1 cellular context compared by ENCODE assay signal in the genomic region with DNA sequence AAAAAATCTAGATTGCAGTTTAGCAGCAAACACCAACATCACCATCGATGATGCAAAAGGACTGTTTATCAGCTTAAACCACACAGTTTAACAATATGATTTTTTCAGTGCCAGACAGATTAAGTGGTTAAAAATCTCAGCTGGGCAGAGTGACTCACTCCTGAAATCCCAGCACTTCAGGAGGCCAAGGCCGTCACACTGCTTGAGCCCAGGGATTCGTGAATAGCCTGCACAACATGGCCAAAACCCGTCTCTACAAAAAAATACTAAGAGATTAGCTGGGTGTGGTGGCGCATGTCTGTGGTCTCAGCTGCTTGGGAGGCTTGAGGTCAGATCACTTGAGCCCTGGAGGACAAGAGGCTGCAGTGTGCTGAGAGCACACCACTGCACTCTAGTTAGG.
TF ChIP-seq lines count a peak whose summit lies in the region.

No MANE protein-coding gene starts in this region.

TF ChIP-seq in GM23338, 12 proteins besides CTCF, POLR2A, EP300 and RAD21 (continued from another document):
- TF ChIP-seq, protein P1, sequence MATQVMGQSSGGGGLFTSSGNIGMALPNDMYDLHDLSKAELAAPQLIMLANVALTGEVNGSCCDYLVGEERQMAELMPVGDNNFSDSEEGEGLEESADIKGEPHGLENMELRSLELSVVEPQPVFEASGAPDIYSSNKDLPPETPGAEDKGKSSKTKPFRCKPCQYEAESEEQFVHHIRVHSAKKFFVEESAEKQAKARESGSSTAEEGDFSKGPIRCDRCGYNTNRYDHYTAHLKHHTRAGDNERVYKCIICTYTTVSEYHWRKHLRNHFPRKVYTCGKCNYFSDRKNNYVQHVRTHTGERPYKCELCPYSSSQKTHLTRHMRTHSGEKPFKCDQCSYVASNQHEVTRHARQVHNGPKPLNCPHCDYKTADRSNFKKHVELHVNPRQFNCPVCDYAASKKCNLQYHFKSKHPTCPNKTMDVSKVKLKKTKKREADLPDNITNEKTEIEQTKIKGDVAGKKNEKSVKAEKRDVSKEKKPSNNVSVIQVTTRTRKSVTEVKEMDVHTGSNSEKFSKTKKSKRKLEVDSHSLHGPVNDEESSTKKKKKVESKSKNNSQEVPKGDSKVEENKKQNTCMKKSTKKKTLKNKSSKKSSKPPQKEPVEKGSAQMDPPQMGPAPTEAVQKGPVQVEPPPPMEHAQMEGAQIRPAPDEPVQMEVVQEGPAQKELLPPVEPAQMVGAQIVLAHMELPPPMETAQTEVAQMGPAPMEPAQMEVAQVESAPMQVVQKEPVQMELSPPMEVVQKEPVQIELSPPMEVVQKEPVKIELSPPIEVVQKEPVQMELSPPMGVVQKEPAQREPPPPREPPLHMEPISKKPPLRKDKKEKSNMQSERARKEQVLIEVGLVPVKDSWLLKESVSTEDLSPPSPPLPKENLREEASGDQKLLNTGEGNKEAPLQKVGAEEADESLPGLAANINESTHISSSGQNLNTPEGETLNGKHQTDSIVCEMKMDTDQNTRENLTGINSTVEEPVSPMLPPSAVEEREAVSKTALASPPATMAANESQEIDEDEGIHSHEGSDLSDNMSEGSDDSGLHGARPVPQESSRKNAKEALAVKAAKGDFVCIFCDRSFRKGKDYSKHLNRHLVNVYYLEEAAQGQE (IDR thresholded peaks at IDR 0.05; ENCODE audit: unreplicated experiment), result no peak
- TF ChIP-seq CREB1 (CRISPR knock-in tag; IDR thresholded peaks at IDR 0.05; ENCODE audit: low read depth), result no peak
- no peak for TF ChIP-seq STAT1 (IDR thresholded peaks at IDR 0.05; ENCODE audit: unreplicated experiment)
- TF ChIP-seq, protein P2, sequence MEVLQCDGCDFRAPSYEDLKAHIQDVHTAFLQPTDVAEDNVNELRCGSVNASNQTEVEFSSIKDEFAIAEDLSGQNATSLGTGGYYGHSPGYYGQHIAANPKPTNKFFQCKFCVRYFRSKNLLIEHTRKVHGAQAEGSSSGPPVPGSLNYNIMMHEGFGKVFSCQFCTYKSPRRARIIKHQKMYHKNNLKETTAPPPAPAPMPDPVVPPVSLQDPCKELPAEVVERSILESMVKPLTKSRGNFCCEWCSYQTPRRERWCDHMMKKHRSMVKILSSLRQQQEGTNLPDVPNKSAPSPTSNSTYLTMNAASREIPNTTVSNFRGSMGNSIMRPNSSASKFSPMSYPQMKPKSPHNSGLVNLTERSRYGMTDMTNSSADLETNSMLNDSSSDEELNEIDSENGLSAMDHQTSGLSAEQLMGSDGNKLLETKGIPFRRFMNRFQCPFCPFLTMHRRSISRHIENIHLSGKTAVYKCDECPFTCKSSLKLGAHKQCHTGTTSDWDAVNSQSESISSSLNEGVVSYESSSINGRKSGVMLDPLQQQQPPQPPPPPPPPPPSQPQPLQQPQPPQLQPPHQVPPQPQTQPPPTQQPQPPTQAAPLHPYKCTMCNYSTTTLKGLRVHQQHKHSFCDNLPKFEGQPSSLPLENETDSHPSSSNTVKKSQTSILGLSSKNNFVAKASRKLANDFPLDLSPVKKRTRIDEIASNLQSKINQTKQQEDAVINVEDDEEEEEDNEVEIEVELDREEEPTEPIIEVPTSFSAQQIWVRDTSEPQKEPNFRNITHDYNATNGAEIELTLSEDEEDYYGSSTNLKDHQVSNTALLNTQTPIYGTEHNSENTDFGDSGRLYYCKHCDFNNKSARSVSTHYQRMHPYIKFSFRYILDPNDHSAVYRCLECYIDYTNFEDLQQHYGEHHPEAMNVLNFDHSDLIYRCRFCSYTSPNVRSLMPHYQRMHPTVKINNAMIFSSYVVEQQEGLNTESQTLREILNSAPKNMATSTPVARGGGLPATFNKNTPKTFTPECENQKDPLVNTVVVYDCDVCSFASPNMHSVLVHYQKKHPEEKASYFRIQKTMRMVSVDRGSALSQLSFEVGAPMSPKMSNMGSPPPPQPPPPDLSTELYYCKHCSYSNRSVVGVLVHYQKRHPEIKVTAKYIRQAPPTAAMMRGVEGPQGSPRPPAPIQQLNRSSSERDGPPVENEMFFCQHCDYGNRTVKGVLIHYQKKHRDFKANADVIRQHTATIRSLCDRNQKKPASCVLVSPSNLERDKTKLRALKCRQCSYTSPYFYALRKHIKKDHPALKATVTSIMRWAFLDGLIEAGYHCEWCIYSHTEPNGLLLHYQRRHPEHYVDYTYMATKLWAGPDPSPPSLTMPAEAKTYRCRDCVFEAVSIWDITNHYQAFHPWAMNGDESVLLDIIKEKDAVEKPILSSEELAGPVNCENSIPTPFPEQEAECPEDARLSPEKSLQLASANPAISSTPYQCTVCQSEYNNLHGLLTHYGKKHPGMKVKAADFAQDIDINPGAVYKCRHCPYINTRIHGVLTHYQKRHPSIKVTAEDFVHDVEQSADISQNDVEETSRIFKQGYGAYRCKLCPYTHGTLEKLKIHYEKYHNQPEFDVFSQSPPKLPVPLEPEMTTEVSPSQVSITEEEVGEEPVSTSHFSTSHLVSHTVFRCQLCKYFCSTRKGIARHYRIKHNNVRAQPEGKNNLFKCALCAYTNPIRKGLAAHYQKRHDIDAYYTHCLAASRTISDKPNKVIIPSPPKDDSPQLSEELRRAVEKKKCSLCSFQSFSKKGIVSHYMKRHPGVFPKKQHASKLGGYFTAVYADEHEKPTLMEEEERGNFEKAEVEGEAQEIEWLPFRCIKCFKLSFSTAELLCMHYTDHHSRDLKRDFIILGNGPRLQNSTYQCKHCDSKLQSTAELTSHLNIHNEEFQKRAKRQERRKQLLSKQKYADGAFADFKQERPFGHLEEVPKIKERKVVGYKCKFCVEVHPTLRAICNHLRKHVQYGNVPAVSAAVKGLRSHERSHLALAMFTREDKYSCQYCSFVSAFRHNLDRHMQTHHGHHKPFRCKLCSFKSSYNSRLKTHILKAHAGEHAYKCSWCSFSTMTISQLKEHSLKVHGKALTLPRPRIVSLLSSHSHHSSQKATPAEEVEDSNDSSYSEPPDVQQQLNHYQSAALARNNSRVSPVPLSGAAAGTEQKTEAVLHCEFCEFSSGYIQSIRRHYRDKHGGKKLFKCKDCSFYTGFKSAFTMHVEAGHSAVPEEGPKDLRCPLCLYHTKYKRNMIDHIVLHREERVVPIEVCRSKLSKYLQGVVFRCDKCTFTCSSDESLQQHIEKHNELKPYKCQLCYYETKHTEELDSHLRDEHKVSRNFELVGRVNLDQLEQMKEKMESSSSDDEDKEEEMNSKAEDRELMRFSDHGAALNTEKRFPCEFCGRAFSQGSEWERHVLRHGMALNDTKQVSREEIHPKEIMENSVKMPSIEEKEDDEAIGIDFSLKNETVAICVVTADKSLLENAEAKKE (CRISPR knock-in tag; IDR thresholded peaks at IDR 0.05), result no peak
- TF ChIP-seq, protein P3, sequence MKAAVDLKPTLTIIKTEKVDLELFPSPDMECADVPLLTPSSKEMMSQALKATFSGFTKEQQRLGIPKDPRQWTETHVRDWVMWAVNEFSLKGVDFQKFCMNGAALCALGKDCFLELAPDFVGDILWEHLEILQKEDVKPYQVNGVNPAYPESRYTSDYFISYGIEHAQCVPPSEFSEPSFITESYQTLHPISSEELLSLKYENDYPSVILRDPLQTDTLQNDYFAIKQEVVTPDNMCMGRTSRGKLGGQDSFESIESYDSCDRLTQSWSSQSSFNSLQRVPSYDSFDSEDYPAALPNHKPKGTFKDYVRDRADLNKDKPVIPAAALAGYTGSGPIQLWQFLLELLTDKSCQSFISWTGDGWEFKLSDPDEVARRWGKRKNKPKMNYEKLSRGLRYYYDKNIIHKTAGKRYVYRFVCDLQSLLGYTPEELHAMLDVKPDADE (IDR thresholded peaks at IDR 0.05), result no peak
- TF ChIP-seq NANOG (IDR thresholded peaks at IDR 0.05; ENCODE audit: borderline replicate concordance), result no peak
TF ChIP-seq in GM23338: peak in this region for 0.
